24 cellular contexts compared by ENCODE assay signal in the genomic region with DNA sequence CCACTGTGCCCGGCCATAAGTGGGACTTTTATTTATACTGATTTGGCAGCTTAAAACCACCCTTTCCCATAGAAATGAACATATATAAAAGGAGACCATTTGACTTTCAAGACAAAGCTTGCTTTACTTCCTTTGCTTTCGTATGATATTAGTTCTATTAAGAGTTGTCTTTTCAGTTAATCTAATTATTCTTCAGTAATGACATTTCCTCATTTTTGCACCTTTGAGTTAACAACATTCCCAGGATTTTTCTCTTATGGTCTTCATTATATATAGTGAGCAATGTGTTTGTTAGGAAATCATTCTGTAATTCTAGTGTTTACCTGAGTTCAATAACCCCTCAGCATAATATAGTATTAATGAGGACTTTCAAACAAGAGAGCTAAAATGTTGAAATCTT.
"Had no signal": no experiment of that assay in that cellular context is flagged by ENCODE, and none has a peak within 500 bp of the region (broad histone marks: within the 10 kb centered on the region; RNA-seq: fewer than 3 reads in every experiment).

No MANE protein-coding gene starts in this region.

- H3K27ac ChIP-seq: HL-60, SJSA1 had no signal

- H3K4me3 Mint-ChIP-seq: T-helper 17 cell had no signal

- H3K27me3 ChIP-seq: SJSA1 had no signal

- H3K4me2 ChIP-seq: SK-N-SH had no signal

- H3K27ac Mint-ChIP-seq: T-helper 17 cell had no signal

- ATAC-seq: T-helper 17 cell had no signal

- DNase-seq: KBM-7, MV-4-11, NCI-H1048, NCI-H1105, NCI-H1417, NCI-H1436 treated with DMSO at 0.1 percent for 48 hours, NCI-H1694, NCI-H1930, NCI-H2081, NCI-H2107, NCI-H2227 treated with DMSO at 0.1 percent for 48 hours, NCI-H510A, NCI-H524 treated with DMSO at 0.1 percent for 48 hours, NCI-H69, NCI-H774, OCI-M1, Right ventricle myocardium superior, RPMI8226, SIG-M5, SK-N-SH, T-helper 1 cell, T-helper 17 cell had no signal

- H3K9ac ChIP-seq: SK-N-SH had no signal

- H3K9me2 ChIP-seq: SK-N-SH had no signal

- H3K4me3 ChIP-seq: SJSA1 had no signal

- H3K9me3 ChIP-seq: SJSA1, SK-N-SH had no signal

- H3K4me1 Mint-ChIP-seq: T-helper 17 cell had no signal

- H3K36me3 ChIP-seq: SJSA1 had no signal
